8 cellular contexts compared by ENCODE assay signal in the genomic region with DNA sequence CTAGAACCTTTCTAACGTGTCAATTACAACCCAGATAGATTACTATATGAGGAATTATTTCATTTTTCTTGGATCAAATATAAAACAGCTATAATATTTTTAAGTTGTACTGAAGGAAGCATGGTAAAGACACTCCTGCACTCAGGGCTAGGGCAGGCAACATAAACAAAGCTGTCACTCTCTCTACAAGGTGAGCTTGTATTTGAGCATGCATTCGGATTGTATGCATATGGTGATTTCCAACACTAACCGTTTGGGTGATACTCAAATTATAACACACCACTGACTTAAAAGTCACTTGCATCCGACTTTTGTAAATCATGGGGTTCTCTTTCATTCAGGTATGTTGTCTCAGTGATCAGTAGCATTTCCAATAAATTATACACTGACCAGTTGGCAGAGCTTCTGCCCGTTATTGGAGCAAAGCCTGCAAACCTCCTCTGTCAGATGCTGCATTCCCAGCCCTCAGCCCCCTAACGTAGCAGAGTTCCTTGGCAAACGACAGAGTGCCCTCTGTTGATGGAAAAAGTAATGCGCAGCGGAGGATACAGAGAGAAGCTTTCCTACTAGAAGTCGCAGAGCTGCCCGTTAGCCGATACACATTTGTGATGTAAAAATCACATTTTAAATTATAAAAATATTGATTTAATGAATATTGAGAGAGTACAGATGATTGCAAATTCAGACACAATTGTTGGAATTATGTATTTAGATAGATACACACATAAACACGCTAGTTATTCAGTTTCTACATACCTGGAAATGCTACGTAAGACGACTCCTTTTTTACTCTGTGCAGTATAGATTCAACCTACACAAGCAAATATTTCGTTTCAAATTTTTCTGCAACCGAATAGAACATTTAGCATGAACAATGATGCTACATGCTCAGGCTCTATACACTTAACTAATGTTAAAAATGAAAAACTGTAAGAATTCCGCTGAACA.
A peak's percentile ranks its signal among the peaks of the same experiment; 100 is the strongest.
DNase-seq lines count a peak whose midpoint lies in the region; ATAC-seq and TF ChIP-seq lines count a peak whose summit lies in the region.

No MANE protein-coding gene starts in this region.

- H3K9me3 Mint-ChIP-seq in activated CD4-positive, alpha-beta T cell treated with anti-CD3 and anti-CD28 coated beads, Interleukin-2, amount 10 ng/mL, durations not matched to agents 24 days and 14 days: peaks cover 3% of the 10 kb centered on the region
- H3K9me3 Mint-ChIP-seq in natural killer cell: no peaks in the 10 kb centered on the region

- ATAC-seq in HG02759 (IDR thresholded peaks at IDR 0.05; ENCODE audit: unreplicated experiment) (peak; percentile 65), natural killer cell (peak; percentile 74 to 83 (median 77)), HG02981 (IDR thresholded peaks at IDR 0.05; ENCODE audit: unreplicated experiment) (no peak), GM21423 (IDR thresholded peaks at IDR 0.05; ENCODE audit: unreplicated experiment) (no peak)

- TF ChIP-seq CTCF in natural killer cell (IDR thresholded peaks at IDR 0.05): peak; percentile 37

- DNase-seq in DMS79 treated with DMSO at 0.1 percent for 48 hours (lab: John Stamatoyannopoulos, UW): peak; percentile 31
- peak; percentile 92 for DNase-seq in NCI-H2227 (lab: John Stamatoyannopoulos, UW; ENCODE audit: unreplicated experiment)
- DNase-seq in activated CD4-positive, alpha-beta T cell treated with anti-CD3 and anti-CD28 coated beads, Interleukin-2, amount 10 ng/mL, durations not matched to agents 24 days and 14 days: peak; percentile 84
- peak; percentile 8 for DNase-seq in epithelial cell of prostate (ENCODE audit: low read depth, low spot score)
- peak; percentile 16 for DNase-seq in natural killer cell

- H3K36me3 Mint-ChIP-seq in activated CD4-positive, alpha-beta T cell treated with anti-CD3 and anti-CD28 coated beads, Interleukin-2, amount 10 ng/mL, durations not matched to agents 24 days and 14 days (ENCODE audit: low read depth): peaks cover 3% of the 10 kb centered on the region
- H3K36me3 Mint-ChIP-seq in natural killer cell: no peaks in the 10 kb centered on the region

- peaks cover 56% of the 10 kb centered on the region for H3K27me3 Mint-ChIP-seq in activated CD4-positive, alpha-beta T cell treated with anti-CD3 and anti-CD28 coated beads, Interleukin-2, amount 10 ng/mL, durations not matched to agents 24 days and 14 days
- peaks cover 43 to 59% of the 10 kb centered on the region in 2 donors for H3K27me3 Mint-ChIP-seq in natural killer cell (ENCODE audit: low read depth in 2 of 2)

- no peak overlapping the region for H3K27ac ChIP-seq in epithelial cell of prostate

- intact Hi-C loops in activated CD4-positive, alpha-beta T cell treated with anti-CD3 and anti-CD28 coated beads, Interleukin-2, amount 10 ng/mL, durations not matched to agents 24 days and 14 days (cut with micrococcal nuclease): loop anchor here (2.0 to 10.0 kb wide), 4 partner anchors 253 to 831 kb away; no protein-coding TSS in a partner anchor
- intact Hi-C loops in natural killer cell (cut with micrococcal nuclease): loop anchor here (10.0 kb wide), 2 partner anchors 161 to 511 kb away; no protein-coding TSS in a partner anchor

- no peak overlapping the region for H3K27ac Mint-ChIP-seq in activated CD4-positive, alpha-beta T cell treated with anti-CD3 and anti-CD28 coated beads, Interleukin-2, amount 10 ng/mL, durations not matched to agents 24 days and 14 days
- no peak overlapping the region for H3K27ac Mint-ChIP-seq in natural killer cell

- peak overlapping the region; percentile 73 for H3K4me3 Mint-ChIP-seq in activated CD4-positive, alpha-beta T cell treated with anti-CD3 and anti-CD28 coated beads, Interleukin-2, amount 10 ng/mL, durations not matched to agents 24 days and 14 days
- H3K4me3 Mint-ChIP-seq in natural killer cell: no peak overlapping the region

- H3K4me1 Mint-ChIP-seq in activated CD4-positive, alpha-beta T cell treated with anti-CD3 and anti-CD28 coated beads, Interleukin-2, amount 10 ng/mL, durations not matched to agents 24 days and 14 days: peaks cover 9% of the 10 kb centered on the region
- no peaks in the 10 kb centered on the region for H3K4me1 Mint-ChIP-seq in natural killer cell

Comparison
In these comparisons a context has a peak if more than half of its experiments do, and no peak if none do; other contexts are left out.
1. DNase-seq: peak in every context shown above with its lines; median percentile 92 in NCI-H2227; 84 in activated CD4-positive, alpha-beta T cell treated with anti-CD3 and anti-CD28 coated beads, Interleukin-2, amount 10 ng/mL, durations not matched to agents 24 days and 14 days; 31 in DMS79 treated with DMSO at 0.1 percent for 48 hours; 16 in natural killer cell; 8 in epithelial cell of prostate.
2. ATAC-seq: peak in HG02759 (single experiment) and natural killer cell (3 of 3); none in HG02981 (single experiment) and GM21423 (single experiment).